In genomic region chr7:101743995-101744360, GRCh38 we compare ENCODE assay signal across 10 cellular contexts.
DNase-seq lines count a peak whose midpoint lies in the region; ATAC-seq and TF ChIP-seq lines count a peak whose summit lies in the region.
"Had no signal": no experiment of that assay in that cellular context is flagged by ENCODE, and none has a peak within 500 bp of the region (broad histone marks: within the 10 kb centered on the region; RNA-seq: fewer than 3 reads in every experiment).

No MANE protein-coding gene starts in this region.

- intact Hi-C loops in mammary epithelial cell (cut with micrococcal nuclease) = loop anchor here (1.0 to 5.0 kb wide), 3 partner anchors 55 to 138 kb away; no protein-coding TSS in a partner anchor

- ATAC-seq in GM18519 (IDR thresholded peaks at IDR 0.05; ENCODE audit: low FRiP score, unreplicated experiment) (no peak), HG03175 (IDR thresholded peaks at IDR 0.05; ENCODE audit: unreplicated experiment) (no peak)

- peak overlapping the region; percentile 77 for H3K4me2 ChIP-seq in Karpas-422 (ENCODE audit: low read depth, low read length, poor library complexity, severe bottlenecking)
- H3K4me2 ChIP-seq in mammary epithelial cell (ENCODE audit: insufficient read depth, low read depth, low read length) = peak overlapping the region; percentile 98

- no peak overlapping the region for H2AFZ ChIP-seq in Karpas-422 (ENCODE audit: low read length)
- peak overlapping the region; percentile 81 for H2AFZ ChIP-seq in mammary epithelial cell (ENCODE audit: low read depth, low read length)

- peaks cover 9% of the 10 kb centered on the region for H3K27me3 Mint-ChIP-seq in neural crest cell (ENCODE audit: low read depth)

- H3K79me2 ChIP-seq in Karpas-422 (ENCODE audit: low read length) = no peaks in the 10 kb centered on the region
- no peaks in the 10 kb centered on the region for H3K79me2 ChIP-seq in mammary epithelial cell (ENCODE audit: insufficient read depth, low read length)

- peaks cover 21% of the 10 kb centered on the region for H3K4me1 ChIP-seq in Karpas-422 (ENCODE audit: low read length)
- peaks cover 5% of the 10 kb centered on the region for H3K4me1 ChIP-seq in mammary epithelial cell (ENCODE audit: insufficient read depth, low read length)

- peaks cover 14% of the 10 kb centered on the region for H3K4me1 Mint-ChIP-seq in neural crest cell

- no peak overlapping the region for H3K27ac ChIP-seq in Karpas-422 (ENCODE audit: low read length)
- H3K27ac ChIP-seq in mammary epithelial cell (ENCODE audit: insufficient read depth, low read depth, low read length) = no peak overlapping the region
- H3K27ac ChIP-seq: SJSA1 had no signal

- H3K36me3 ChIP-seq in Karpas-422 (ENCODE audit: insufficient read depth, low read length) (no peaks in the 10 kb centered on the region), mammary epithelial cell (ENCODE audit: insufficient read depth, low read length) (no peaks in the 10 kb centered on the region)
- H3K36me3 ChIP-seq: SJSA1 had no signal

- H3K27ac Mint-ChIP-seq in neural crest cell (ENCODE audit: unreplicated experiment) = no peak overlapping the region

- H3K36me3 Mint-ChIP-seq in neural crest cell (ENCODE audit: low read depth) = no peaks in the 10 kb centered on the region

- H3K9me2 ChIP-seq in Karpas-422 (replicated peaks; ENCODE audit: insufficient read depth, low read length) = no peaks in the 10 kb centered on the region

- H3K27me3 ChIP-seq in Karpas-422 (ENCODE audit: low read length) (no peaks in the 10 kb centered on the region), mammary epithelial cell (ENCODE audit: insufficient read depth, low read length) (no peaks in the 10 kb centered on the region)

- WGBS in mammary epithelial cell (ENCODE audit: low coverage, missing lambda C conversion rate) = 76% methylated on average over 7 of the region's 12 CpGs

- in situ Hi-C loops in mammary epithelial cell (cut with MboI; ENCODE audit: low sequenced_read_pairs in 2 of 2) = loop anchor here in 1 of 2 donors (10.0 kb wide), 1 partner anchor 71 kb away; the partner anchor contains the start of gene CUX1

- H3K4me3 Mint-ChIP-seq in neural crest cell = peak overlapping the region; percentile 90

- dilution Hi-C loops in mammary epithelial cell (cut with HindIII; ENCODE audit: low sequenced_read_pairs) = no loop called here

- DNase-seq in ELF-1 (ENCODE audit: low read depth, low spot score) (peak; percentile 79), Karpas-422 (no peak), mammary epithelial cell (no peak), neural crest cell (ENCODE audit: low read depth, low spot score) (peak; percentile 38), T1000 (lab: John Stamatoyannopoulos, UW) (no peak)
- no peak for DNase-seq in stimulated activated CD4-positive, alpha-beta T cell treated with anti-CD3 and anti-CD28 coated beads, Interleukin-12 subunit alpha, Interleukin-12 subunit beta, amount 100 ng/mL, for 4 hours
- DNase-seq: kidney glomerular epithelial cell had no signal

- H3K9ac ChIP-seq in Karpas-422 (ENCODE audit: low read length) (peak overlapping the region; percentile 48), mammary epithelial cell (ENCODE audit: insufficient read depth, low read length) (no peak overlapping the region)

- TF ChIP-seq CTCF in mammary epithelial cell (conservative IDR thresholded peaks at IDR 0.05 in 1 of 2, IDR thresholded peaks at IDR 0.05 in 1 of 2; ENCODE audit: extremely low read depth in 1 of 2, insufficient read depth in 1 of 2, low read depth in 1 of 2, low read length in 2 of 2) (no peak), neural crest cell (conservative IDR thresholded peaks at IDR 0.05) (no peak)

- no TSS peak for BruUV-seq in mammary epithelial cell (replicated peaks; lab: Mats Ljungman, UMichigan)

- CTCF ChIA-PET in mammary epithelial cell (lab: Charles Lee; ENCODE audit: low non-redundant PET) = no interaction called here

- no peaks in the 10 kb centered on the region for H3K9me3 Mint-ChIP-seq in neural crest cell

- no peaks in the 10 kb centered on the region for H3K9me3 ChIP-seq in Karpas-422 (ENCODE audit: low read length)
- no peaks in the 10 kb centered on the region for H3K9me3 ChIP-seq in mammary epithelial cell (replicated peaks; ENCODE audit: insufficient read depth, low read length)
- H3K9me3 ChIP-seq: SJSA1 had no signal

- H3K4me3 ChIP-seq in Karpas-422 (ENCODE audit: low read length) (peak overlapping the region; percentile 68; the same call in 1 of the 2 replicates), mammary epithelial cell (replicated peaks in 1 of 3; ENCODE audit: insufficient read depth in 1 of 3, low read depth in 2 of 3, low read length in 3 of 3) (no peak overlapping the region)

- H4K20me1 ChIP-seq in Karpas-422 (ENCODE audit: insufficient read depth, low read depth, low read length) = no peaks in the 10 kb centered on the region
- H4K20me1 ChIP-seq in mammary epithelial cell (ENCODE audit: insufficient read depth, low read length) = no peaks in the 10 kb centered on the region

Comparison
In these comparisons a context has a peak if more than half of its experiments do, and no peak if none do; other contexts are left out.
1. DNase-seq: peak in ELF-1 (single experiment) and neural crest cell (single experiment); none in Karpas-422 (single experiment), mammary epithelial cell (single experiment), T1000 (single experiment) and stimulated activated CD4-positive, alpha-beta T cell treated with anti-CD3 and anti-CD28 coated beads, Interleukin-12 subunit alpha, Interleukin-12 subunit beta, amount 100 ng/mL, for 4 hours (single experiment).